ENCODE assay signal across 1 cellular context in genomic region chr22:22769434-22770279, GRCh38.
A peak's percentile ranks its signal among the peaks of the same experiment; 100 is the strongest.
TF ChIP-seq lines count a peak whose summit lies in the region.

No MANE protein-coding gene starts in this region.

TF ChIP-seq in K562, 482 proteins besides CTCF, POLR2A, EP300 and RAD21 (continued from another document and continues in another):
- TF ChIP-seq ELK3 (CRISPR knock-in tag; IDR thresholded peaks at IDR 0.05) (no peak), ZNF780A (CRISPR knock-in tag; IDR thresholded peaks at IDR 0.05) (no peak), ZNF551 (CRISPR knock-in tag; IDR thresholded peaks at IDR 0.05) (no peak), RBM34 (IDR thresholded peaks at IDR 0.05; ENCODE audit: borderline replicate concordance, insufficient read depth, low read length) (no peak), EZH2 (IDR thresholded peaks at IDR 0.05; ENCODE audit: borderline replicate concordance, low read depth, low read length) (no peak), DIDO1 (tag; IDR thresholded peaks at IDR 0.05; ENCODE audit: low read depth) (no peak), PRDM10 (IDR thresholded peaks at IDR 0.05; ENCODE audit: partially characterized antibody) (no peak), ASH1L (IDR thresholded peaks at IDR 0.05; ENCODE audit: borderline replicate concordance, low read depth, partially characterized antibody) (no peak), ZNF785 (CRISPR knock-in tag; IDR thresholded peaks at IDR 0.05) (no peak), PYGO2 (tag; IDR thresholded peaks at IDR 0.05) (no peak), TRIM24 (IDR thresholded peaks at IDR 0.05) (no peak), MLX (CRISPR knock-in tag; conservative IDR thresholded peaks at IDR 0.05) (peak in 1 of 2 experiments; percentile 77; a peak in 1 of 4 replicates), SNAPC5 (CRISPR knock-in tag; IDR thresholded peaks at IDR 0.05) (no peak), ZNF583 (CRISPR knock-in tag; IDR thresholded peaks at IDR 0.05) (no peak), RHOXF2B (CRISPR knock-in tag; conservative IDR thresholded peaks at IDR 0.05) (no peak), ZNF282 (CRISPR knock-in tag; IDR thresholded peaks at IDR 0.05) (peak; percentile 42; the same call in 1 of the 2 replicates), ZNF431 (CRISPR knock-in tag; IDR thresholded peaks at IDR 0.05) (0 out of 2 replicates have a peak, but pooled peaks have one; percentile 15), ZBTB26 (CRISPR knock-in tag; IDR thresholded peaks at IDR 0.05) (no peak), ZC3H8 (IDR thresholded peaks at IDR 0.05) (no peak), CHD1 (IDR thresholded peaks at IDR 0.05; ENCODE audit: low read length) (no peak), ZFX (CRISPR knock-in tag; IDR thresholded peaks at IDR 0.05) (no peak), PRPF4 (IDR thresholded peaks at IDR 0.05; ENCODE audit: insufficient read depth, low read depth, low read length, poor library complexity, severe bottlenecking) (no peak), RB1 (IDR thresholded peaks at IDR 0.05; ENCODE audit: low read depth) (peak; percentile 18; the same call in 1 of the 2 replicates), ZNF165 (CRISPR knock-in tag; IDR thresholded peaks at IDR 0.05; ENCODE audit: borderline replicate concordance) (no peak), MTF1 (CRISPR knock-in tag; IDR thresholded peaks at IDR 0.05; ENCODE audit: borderline replicate concordance) (no peak), ESRRA (IDR thresholded peaks at IDR 0.05; ENCODE audit: borderline replicate concordance, low read depth) (no peak), MBD2 (IDR thresholded peaks at IDR 0.05; ENCODE audit: borderline replicate concordance, low read depth) (peak; percentile 61; the same call in 1 of the 2 replicates), SAFB (IDR thresholded peaks at IDR 0.05; ENCODE audit: borderline replicate concordance, low read depth, low read length) (no peak), TCF7 (IDR thresholded peaks at IDR 0.05; ENCODE audit: borderline replicate concordance) (no peak)
- TF ChIP-seq, protein P1, sequence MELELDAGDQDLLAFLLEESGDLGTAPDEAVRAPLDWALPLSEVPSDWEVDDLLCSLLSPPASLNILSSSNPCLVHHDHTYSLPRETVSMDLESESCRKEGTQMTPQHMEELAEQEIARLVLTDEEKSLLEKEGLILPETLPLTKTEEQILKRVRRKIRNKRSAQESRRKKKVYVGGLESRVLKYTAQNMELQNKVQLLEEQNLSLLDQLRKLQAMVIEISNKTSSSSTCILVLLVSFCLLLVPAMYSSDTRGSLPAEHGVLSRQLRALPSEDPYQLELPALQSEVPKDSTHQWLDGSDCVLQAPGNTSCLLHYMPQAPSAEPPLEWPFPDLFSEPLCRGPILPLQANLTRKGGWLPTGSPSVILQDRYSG (tag; conservative IDR thresholded peaks at IDR 0.05; ENCODE audit: low read depth): no peak
- TF ChIP-seq, protein P2, sequence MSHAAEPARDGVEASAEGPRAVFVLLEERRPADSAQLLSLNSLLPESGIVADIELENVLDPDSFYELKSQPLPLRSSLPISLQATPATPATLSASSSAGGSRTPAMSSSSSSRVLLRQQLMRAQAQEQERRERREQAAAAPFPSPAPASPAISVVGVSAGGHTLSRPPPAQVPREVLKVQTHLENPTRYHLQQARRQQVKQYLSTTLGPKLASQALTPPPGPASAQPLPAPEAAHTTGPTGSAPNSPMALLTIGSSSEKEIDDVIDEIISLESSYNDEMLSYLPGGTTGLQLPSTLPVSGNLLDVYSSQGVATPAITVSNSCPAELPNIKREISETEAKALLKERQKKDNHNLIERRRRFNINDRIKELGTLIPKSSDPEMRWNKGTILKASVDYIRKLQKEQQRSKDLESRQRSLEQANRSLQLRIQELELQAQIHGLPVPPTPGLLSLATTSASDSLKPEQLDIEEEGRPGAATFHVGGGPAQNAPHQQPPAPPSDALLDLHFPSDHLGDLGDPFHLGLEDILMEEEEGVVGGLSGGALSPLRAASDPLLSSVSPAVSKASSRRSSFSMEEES (CRISPR knock-in tag; IDR thresholded peaks at IDR 0.05): no peak
- TF ChIP-seq, protein P3, sequence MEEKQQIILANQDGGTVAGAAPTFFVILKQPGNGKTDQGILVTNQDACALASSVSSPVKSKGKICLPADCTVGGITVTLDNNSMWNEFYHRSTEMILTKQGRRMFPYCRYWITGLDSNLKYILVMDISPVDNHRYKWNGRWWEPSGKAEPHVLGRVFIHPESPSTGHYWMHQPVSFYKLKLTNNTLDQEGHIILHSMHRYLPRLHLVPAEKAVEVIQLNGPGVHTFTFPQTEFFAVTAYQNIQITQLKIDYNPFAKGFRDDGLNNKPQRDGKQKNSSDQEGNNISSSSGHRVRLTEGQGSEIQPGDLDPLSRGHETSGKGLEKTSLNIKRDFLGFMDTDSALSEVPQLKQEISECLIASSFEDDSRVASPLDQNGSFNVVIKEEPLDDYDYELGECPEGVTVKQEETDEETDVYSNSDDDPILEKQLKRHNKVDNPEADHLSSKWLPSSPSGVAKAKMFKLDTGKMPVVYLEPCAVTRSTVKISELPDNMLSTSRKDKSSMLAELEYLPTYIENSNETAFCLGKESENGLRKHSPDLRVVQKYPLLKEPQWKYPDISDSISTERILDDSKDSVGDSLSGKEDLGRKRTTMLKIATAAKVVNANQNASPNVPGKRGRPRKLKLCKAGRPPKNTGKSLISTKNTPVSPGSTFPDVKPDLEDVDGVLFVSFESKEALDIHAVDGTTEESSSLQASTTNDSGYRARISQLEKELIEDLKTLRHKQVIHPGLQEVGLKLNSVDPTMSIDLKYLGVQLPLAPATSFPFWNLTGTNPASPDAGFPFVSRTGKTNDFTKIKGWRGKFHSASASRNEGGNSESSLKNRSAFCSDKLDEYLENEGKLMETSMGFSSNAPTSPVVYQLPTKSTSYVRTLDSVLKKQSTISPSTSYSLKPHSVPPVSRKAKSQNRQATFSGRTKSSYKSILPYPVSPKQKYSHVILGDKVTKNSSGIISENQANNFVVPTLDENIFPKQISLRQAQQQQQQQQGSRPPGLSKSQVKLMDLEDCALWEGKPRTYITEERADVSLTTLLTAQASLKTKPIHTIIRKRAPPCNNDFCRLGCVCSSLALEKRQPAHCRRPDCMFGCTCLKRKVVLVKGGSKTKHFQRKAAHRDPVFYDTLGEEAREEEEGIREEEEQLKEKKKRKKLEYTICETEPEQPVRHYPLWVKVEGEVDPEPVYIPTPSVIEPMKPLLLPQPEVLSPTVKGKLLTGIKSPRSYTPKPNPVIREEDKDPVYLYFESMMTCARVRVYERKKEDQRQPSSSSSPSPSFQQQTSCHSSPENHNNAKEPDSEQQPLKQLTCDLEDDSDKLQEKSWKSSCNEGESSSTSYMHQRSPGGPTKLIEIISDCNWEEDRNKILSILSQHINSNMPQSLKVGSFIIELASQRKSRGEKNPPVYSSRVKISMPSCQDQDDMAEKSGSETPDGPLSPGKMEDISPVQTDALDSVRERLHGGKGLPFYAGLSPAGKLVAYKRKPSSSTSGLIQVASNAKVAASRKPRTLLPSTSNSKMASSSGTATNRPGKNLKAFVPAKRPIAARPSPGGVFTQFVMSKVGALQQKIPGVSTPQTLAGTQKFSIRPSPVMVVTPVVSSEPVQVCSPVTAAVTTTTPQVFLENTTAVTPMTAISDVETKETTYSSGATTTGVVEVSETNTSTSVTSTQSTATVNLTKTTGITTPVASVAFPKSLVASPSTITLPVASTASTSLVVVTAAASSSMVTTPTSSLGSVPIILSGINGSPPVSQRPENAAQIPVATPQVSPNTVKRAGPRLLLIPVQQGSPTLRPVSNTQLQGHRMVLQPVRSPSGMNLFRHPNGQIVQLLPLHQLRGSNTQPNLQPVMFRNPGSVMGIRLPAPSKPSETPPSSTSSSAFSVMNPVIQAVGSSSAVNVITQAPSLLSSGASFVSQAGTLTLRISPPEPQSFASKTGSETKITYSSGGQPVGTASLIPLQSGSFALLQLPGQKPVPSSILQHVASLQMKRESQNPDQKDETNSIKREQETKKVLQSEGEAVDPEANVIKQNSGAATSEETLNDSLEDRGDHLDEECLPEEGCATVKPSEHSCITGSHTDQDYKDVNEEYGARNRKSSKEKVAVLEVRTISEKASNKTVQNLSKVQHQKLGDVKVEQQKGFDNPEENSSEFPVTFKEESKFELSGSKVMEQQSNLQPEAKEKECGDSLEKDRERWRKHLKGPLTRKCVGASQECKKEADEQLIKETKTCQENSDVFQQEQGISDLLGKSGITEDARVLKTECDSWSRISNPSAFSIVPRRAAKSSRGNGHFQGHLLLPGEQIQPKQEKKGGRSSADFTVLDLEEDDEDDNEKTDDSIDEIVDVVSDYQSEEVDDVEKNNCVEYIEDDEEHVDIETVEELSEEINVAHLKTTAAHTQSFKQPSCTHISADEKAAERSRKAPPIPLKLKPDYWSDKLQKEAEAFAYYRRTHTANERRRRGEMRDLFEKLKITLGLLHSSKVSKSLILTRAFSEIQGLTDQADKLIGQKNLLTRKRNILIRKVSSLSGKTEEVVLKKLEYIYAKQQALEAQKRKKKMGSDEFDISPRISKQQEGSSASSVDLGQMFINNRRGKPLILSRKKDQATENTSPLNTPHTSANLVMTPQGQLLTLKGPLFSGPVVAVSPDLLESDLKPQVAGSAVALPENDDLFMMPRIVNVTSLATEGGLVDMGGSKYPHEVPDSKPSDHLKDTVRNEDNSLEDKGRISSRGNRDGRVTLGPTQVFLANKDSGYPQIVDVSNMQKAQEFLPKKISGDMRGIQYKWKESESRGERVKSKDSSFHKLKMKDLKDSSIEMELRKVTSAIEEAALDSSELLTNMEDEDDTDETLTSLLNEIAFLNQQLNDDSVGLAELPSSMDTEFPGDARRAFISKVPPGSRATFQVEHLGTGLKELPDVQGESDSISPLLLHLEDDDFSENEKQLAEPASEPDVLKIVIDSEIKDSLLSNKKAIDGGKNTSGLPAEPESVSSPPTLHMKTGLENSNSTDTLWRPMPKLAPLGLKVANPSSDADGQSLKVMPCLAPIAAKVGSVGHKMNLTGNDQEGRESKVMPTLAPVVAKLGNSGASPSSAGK (IDR thresholded peaks at IDR 0.05): no peak
- TF ChIP-seq, protein P4, sequence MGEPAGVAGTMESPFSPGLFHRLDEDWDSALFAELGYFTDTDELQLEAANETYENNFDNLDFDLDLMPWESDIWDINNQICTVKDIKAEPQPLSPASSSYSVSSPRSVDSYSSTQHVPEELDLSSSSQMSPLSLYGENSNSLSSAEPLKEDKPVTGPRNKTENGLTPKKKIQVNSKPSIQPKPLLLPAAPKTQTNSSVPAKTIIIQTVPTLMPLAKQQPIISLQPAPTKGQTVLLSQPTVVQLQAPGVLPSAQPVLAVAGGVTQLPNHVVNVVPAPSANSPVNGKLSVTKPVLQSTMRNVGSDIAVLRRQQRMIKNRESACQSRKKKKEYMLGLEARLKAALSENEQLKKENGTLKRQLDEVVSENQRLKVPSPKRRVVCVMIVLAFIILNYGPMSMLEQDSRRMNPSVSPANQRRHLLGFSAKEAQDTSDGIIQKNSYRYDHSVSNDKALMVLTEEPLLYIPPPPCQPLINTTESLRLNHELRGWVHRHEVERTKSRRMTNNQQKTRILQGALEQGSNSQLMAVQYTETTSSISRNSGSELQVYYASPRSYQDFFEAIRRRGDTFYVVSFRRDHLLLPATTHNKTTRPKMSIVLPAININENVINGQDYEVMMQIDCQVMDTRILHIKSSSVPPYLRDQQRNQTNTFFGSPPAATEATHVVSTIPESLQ (CRISPR knock-in tag; IDR thresholded peaks at IDR 0.05): no peak
